ENCODE assay signal across 31 cellular contexts in genomic region chr13:19053561-19053960, GRCh38.
"Had no signal": no experiment of that assay in that cellular context is flagged by ENCODE, and none has a peak within 500 bp of the region (broad histone marks: within the 10 kb centered on the region; RNA-seq: fewer than 3 reads in every experiment).

No MANE protein-coding gene starts in this region.

- ATAC-seq: activated CD4-positive, alpha-beta T cell treated with anti-CD3 and anti-CD28 coated beads for 36 hours; activated CD8-positive, alpha-beta memory T cell treated with anti-CD3 and anti-CD28 coated beads, Interleukin-2, amount 10 ng/mL, durations not matched to agents 7 days and 5 days; activated CD8-positive, alpha-beta T cell treated with anti-CD3 and anti-CD28 coated beads, Interleukin-2, amount 10 ng/mL, durations not matched to agents 7 days and 5 days; activated naive CD8-positive, alpha-beta T cell treated with anti-CD3 and anti-CD28 coated beads, Interleukin-2, amount 50 U/mL, for 24 hours; body of pancreas; esophagus mucosa; foreskin keratinocyte; gastrocnemius medialis; heart right ventricle; T-helper 17 cell had no signal

- H3K36me3 ChIP-seq: adrenal gland, cardiac muscle cell, colonic mucosa, gastrocnemius medialis, heart right ventricle had no signal

- H3K27ac ChIP-seq: adrenal gland, body of pancreas, cardiac muscle cell, colonic mucosa, foreskin keratinocyte, gastrocnemius medialis, heart right ventricle, hepatocyte had no signal

- H3K27me3 ChIP-seq: adrenal gland, body of pancreas, cardiac muscle cell, colonic mucosa, foreskin keratinocyte, gastrocnemius medialis, heart right ventricle, hepatocyte had no signal

- H3K4me3 ChIP-seq: adrenal gland, body of pancreas, cardiac muscle cell, colonic mucosa, gastrocnemius medialis, heart right ventricle, hepatocyte had no signal

- DNase-seq: activated CD4-positive, alpha-beta memory T cell treated with anti-CD3 and anti-CD28 coated beads for 36 hours; activated CD4-positive, alpha-beta T cell treated with anti-CD3 and anti-CD28 coated beads for 36 hours; activated CD4-positive, alpha-beta T cell treated with anti-CD3 and anti-CD28 coated beads, Interleukin-2, amount 10 ng/mL, durations not matched to agents 24 days and 14 days; activated CD4-positive, CD25-positive, alpha-beta regulatory T cell; activated CD4-positive, CD25-positive, alpha-beta regulatory T cell treated with anti-CD3 and anti-CD28 coated beads, Interleukin-2, amount 50 U/mL, for 72 hours; activated CD8-positive, alpha-beta memory T cell treated with anti-CD3 and anti-CD28 coated beads, Interleukin-2, amount 10 ng/mL, durations not matched to agents 7 days and 5 days; activated CD8-positive, alpha-beta memory T cell treated with anti-CD3 and anti-CD28 coated beads, Interleukin-2, amount 50 U/mL, for 4 hours; activated CD8-positive, alpha-beta T cell treated with anti-CD3 and anti-CD28 coated beads, Interleukin-2, amount 10 ng/mL, durations not matched to agents 7 days and 5 days; activated effector memory CD4-positive, alpha-beta T cell treated with anti-CD3 and anti-CD28 coated beads, Interleukin-2, amount 50 U/mL, for 16 hours; activated naive CD4-positive, alpha-beta T cell treated with anti-CD3 and anti-CD28 coated beads for 36 hours; activated naive CD8-positive, alpha-beta T cell treated with anti-CD3 and anti-CD28 coated beads for 36 hours; activated naive CD8-positive, alpha-beta T cell treated with anti-CD3 and anti-CD28 coated beads, Interleukin-2, amount 50 U/mL, for 24 hours; activated T-cell treated with anti-CD3 and anti-CD28 coated beads, Interleukin-2, amount 50 U/mL, for 1 hour; activated T-cell treated with anti-CD3 and anti-CD28 coated beads, Interleukin-2, amount 50 U/mL, for 48 hours; adrenal gland; amygdala; aorta; body of pancreas; central memory CD4-positive, alpha-beta T cell; cerebellar nuclear complex; colonic mucosa; effector CD8-positive, alpha-beta T cell; foreskin keratinocyte; gastrocnemius medialis; glutamatergic neuron; heart right ventricle; T-helper 17 cell; T1000 had no signal

- H3K4me1 ChIP-seq: adrenal gland, body of pancreas, colonic mucosa, foreskin keratinocyte, gastrocnemius medialis, heart right ventricle had no signal

- H3K9me3 ChIP-seq: adrenal gland, body of pancreas, colonic mucosa, gastrocnemius medialis had no signal
